In the genomic region with DNA sequence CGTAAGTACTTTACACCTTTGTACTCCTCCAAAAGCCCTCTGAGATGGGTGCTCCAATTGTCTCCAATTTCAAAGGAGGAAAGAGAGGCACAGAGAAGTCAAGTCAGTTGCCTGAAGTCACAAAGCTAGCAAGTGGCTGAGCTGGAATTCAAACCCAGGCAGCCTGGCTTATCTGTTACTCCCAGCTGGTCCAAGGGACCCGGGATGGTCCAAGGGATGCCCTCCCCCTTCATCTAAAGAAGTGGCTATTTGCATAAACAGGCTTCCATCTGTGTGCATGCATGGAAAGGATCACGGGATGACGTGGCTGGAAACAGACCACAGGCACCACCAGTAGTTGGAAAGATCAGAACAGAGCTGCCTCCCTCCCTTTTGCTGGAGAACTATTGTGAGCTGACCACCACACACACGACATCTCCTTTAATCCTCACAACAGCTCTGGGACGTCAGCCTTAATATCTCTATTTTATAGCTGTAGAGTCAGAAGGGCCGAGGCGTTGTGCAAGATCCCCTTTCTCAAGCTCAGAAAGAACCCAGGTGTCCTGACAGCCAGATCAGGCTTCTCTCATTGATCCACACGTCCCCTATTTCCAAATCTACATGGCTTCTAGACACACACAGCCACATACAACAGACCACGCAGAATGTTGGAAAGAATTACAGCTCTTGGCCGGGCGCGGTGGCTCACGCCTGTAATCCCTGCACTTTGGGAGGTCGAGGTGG, we compare ENCODE assay signal across 1 cellular context.
A peak's percentile ranks its signal among the peaks of the same experiment; 100 is the strongest.
TF ChIP-seq lines count a peak whose summit lies in the region.

No MANE protein-coding gene starts in this region.

TF ChIP-seq in K562, 482 proteins besides CTCF, POLR2A, EP300 and RAD21 (continued from another document and continues in another):
- TF ChIP-seq ZBTB43 (CRISPR knock-in tag; IDR thresholded peaks at IDR 0.05) (no peak), ZNF583 (CRISPR knock-in tag; IDR thresholded peaks at IDR 0.05) (no peak), GATA2 (CRISPR knock-in tag; IDR thresholded peaks at IDR 0.05) (peak; percentile 66; the same call in 1 of the 2 replicates), FOXK1 (CRISPR knock-in tag; IDR thresholded peaks at IDR 0.05; ENCODE audit: borderline replicate concordance) (no peak), YY1 (IDR thresholded peaks at IDR 0.05; ENCODE audit: borderline replicate concordance in 1 of 3, control insufficient read depth in 1 of 3, extremely low read depth in 1 of 3, insufficient read depth in 3 of 3, insufficient read length in 1 of 3, insufficient replicate concordance in 2 of 3, low read depth in 1 of 3, low read length in 2 of 3) (no peak), ZNF12 (CRISPR knock-in tag; IDR thresholded peaks at IDR 0.05) (no peak), RBM25 (IDR thresholded peaks at IDR 0.05; ENCODE audit: low read depth, low read length, severe bottlenecking) (peak; percentile 80), CREM (IDR thresholded peaks at IDR 0.05; ENCODE audit: low read depth) (0 out of 2 replicates have a peak, but pooled peaks have one; percentile 51), ILK (tag; IDR thresholded peaks at IDR 0.05; ENCODE audit: borderline replicate concordance, low read depth) (no peak), BRD9 (IDR thresholded peaks at IDR 0.05; ENCODE audit: low read depth, partially characterized antibody) (peak; percentile 30), ZBTB7A (IDR thresholded peaks at IDR 0.05; ENCODE audit: borderline replicate concordance, control insufficient read depth, low read depth, low read length) (no peak), ZNF121 (CRISPR knock-in tag; conservative IDR thresholded peaks at IDR 0.05) (no peak), RCOR1 (IDR thresholded peaks at IDR 0.05; ENCODE audit: borderline replicate concordance in 1 of 2, low read depth in 2 of 2, low read length in 2 of 2) (peak in 1 of 2 experiments; percentile 32; a peak in 1 of 4 replicates), FOXP1 (CRISPR knock-in tag; IDR thresholded peaks at IDR 0.05) (no peak), SMARCA5 (IDR thresholded peaks at IDR 0.05) (peak; percentile 73; the same call in 1 of the 2 replicates), HDAC6 (IDR thresholded peaks at IDR 0.05; ENCODE audit: low read depth, low read length) (no peak), KLF10 (CRISPR knock-in tag; IDR thresholded peaks at IDR 0.05) (no peak), USF2 (CRISPR knock-in tag; IDR thresholded peaks at IDR 0.05) (no peak), ZNF253 (CRISPR knock-in tag; conservative IDR thresholded peaks at IDR 0.05) (no peak), CEBPB (tag; IDR thresholded peaks at IDR 0.05) (peak; percentile 42), PHF8 (IDR thresholded peaks at IDR 0.05; ENCODE audit: borderline replicate concordance, low read length) (no peak), PTBP1 (IDR thresholded peaks at IDR 0.05; ENCODE audit: low read depth, low read length) (no peak), ZNF449 (CRISPR knock-in tag; IDR thresholded peaks at IDR 0.05) (no peak), ARID1B (IDR thresholded peaks at IDR 0.05) (peak; percentile 83), ZBTB1 (CRISPR knock-in tag; IDR thresholded peaks at IDR 0.05; ENCODE audit: borderline replicate concordance, low read depth) (no peak), CCNT2 (IDR thresholded peaks at IDR 0.05; ENCODE audit: borderline replicate concordance, extremely low read depth, insufficient read length, low read depth, low read length) (no peak), ZNF232 (CRISPR knock-in tag; IDR thresholded peaks at IDR 0.05) (no peak), HOXB6 (CRISPR knock-in tag; IDR thresholded peaks at IDR 0.05; ENCODE audit: borderline replicate concordance) (no peak), KDM1A (IDR thresholded peaks at IDR 0.05) (peak; percentile 74 to 81), HDAC3 (IDR thresholded peaks at IDR 0.05; ENCODE audit: borderline replicate concordance, partially characterized antibody) (no peak), NR0B1 (IDR thresholded peaks at IDR 0.05; ENCODE audit: partially characterized antibody) (no peak), ZNF24 (IDR thresholded peaks at IDR 0.05) (no peak), MITF (IDR thresholded peaks at IDR 0.05) (no peak), ATF7 (IDR thresholded peaks at IDR 0.05) (peak; percentile 28; the same call in 1 of the 2 replicates)
- TF ChIP-seq, protein P1, sequence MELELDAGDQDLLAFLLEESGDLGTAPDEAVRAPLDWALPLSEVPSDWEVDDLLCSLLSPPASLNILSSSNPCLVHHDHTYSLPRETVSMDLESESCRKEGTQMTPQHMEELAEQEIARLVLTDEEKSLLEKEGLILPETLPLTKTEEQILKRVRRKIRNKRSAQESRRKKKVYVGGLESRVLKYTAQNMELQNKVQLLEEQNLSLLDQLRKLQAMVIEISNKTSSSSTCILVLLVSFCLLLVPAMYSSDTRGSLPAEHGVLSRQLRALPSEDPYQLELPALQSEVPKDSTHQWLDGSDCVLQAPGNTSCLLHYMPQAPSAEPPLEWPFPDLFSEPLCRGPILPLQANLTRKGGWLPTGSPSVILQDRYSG (tag; conservative IDR thresholded peaks at IDR 0.05; ENCODE audit: low read depth), result 0 out of 2 replicates have a peak, but pooled peaks have one; percentile 35
- TF ChIP-seq, protein P2, sequence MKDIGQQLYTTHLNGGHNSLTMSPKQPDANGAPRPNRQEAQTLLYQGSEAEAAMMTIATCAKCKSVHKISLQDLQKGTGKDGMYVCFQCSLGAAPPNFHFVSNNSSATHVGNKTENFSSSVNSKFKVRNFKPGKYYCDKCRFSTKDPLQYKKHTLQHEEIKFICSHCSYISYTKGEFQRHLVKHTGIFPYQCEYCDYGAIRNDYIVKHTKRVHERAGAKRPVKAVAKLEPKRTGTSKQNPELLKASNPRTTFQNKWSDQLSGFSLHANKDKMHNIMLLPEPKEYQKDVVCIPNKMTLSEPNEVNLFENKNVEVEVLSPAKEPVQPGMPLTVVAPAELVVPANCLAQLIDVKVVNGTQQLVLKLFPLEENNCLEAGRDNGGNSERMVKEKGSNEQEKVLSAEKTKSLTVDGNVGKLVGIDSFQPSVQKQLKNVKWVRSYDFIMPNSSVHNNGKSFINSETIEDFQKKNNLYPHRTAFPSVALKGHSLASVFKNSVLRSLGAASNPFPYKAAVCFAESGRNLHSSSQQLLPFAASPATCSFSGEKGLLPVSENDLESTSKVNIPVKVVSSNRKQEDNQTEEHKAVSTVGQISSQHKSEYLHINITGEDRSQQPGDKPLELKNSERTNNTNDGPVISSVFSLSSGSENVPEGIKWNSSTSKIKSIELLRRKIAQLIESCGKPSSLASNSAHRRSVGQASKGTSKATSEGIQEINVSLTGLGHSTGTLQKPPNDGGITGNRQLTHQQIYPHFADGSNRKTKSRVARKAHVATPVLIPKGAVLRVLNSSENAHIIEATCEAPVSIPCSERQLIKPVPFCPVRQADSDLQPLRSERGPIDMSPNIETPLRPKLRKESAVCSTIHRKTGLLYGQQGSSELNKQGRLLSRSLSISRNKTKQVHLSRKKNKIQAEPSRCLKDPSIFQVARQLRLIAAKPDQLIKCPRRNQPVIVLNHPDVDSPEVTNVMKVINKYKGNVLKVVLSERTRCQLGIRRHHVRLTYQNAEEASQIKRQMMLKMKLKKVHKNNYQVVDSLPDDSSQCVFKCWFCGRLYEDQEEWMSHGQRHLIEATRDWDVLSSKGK (CRISPR knock-in tag; IDR thresholded peaks at IDR 0.05), result no peak
- TF ChIP-seq, protein P3, sequence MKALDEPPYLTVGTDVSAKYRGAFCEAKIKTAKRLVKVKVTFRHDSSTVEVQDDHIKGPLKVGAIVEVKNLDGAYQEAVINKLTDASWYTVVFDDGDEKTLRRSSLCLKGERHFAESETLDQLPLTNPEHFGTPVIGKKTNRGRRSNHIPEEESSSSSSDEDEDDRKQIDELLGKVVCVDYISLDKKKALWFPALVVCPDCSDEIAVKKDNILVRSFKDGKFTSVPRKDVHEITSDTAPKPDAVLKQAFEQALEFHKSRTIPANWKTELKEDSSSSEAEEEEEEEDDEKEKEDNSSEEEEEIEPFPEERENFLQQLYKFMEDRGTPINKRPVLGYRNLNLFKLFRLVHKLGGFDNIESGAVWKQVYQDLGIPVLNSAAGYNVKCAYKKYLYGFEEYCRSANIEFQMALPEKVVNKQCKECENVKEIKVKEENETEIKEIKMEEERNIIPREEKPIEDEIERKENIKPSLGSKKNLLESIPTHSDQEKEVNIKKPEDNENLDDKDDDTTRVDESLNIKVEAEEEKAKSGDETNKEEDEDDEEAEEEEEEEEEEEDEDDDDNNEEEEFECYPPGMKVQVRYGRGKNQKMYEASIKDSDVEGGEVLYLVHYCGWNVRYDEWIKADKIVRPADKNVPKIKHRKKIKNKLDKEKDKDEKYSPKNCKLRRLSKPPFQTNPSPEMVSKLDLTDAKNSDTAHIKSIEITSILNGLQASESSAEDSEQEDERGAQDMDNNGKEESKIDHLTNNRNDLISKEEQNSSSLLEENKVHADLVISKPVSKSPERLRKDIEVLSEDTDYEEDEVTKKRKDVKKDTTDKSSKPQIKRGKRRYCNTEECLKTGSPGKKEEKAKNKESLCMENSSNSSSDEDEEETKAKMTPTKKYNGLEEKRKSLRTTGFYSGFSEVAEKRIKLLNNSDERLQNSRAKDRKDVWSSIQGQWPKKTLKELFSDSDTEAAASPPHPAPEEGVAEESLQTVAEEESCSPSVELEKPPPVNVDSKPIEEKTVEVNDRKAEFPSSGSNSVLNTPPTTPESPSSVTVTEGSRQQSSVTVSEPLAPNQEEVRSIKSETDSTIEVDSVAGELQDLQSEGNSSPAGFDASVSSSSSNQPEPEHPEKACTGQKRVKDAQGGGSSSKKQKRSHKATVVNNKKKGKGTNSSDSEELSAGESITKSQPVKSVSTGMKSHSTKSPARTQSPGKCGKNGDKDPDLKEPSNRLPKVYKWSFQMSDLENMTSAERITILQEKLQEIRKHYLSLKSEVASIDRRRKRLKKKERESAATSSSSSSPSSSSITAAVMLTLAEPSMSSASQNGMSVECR (CRISPR knock-in tag; IDR thresholded peaks at IDR 0.05), result no peak
- TF ChIP-seq, protein P4, sequence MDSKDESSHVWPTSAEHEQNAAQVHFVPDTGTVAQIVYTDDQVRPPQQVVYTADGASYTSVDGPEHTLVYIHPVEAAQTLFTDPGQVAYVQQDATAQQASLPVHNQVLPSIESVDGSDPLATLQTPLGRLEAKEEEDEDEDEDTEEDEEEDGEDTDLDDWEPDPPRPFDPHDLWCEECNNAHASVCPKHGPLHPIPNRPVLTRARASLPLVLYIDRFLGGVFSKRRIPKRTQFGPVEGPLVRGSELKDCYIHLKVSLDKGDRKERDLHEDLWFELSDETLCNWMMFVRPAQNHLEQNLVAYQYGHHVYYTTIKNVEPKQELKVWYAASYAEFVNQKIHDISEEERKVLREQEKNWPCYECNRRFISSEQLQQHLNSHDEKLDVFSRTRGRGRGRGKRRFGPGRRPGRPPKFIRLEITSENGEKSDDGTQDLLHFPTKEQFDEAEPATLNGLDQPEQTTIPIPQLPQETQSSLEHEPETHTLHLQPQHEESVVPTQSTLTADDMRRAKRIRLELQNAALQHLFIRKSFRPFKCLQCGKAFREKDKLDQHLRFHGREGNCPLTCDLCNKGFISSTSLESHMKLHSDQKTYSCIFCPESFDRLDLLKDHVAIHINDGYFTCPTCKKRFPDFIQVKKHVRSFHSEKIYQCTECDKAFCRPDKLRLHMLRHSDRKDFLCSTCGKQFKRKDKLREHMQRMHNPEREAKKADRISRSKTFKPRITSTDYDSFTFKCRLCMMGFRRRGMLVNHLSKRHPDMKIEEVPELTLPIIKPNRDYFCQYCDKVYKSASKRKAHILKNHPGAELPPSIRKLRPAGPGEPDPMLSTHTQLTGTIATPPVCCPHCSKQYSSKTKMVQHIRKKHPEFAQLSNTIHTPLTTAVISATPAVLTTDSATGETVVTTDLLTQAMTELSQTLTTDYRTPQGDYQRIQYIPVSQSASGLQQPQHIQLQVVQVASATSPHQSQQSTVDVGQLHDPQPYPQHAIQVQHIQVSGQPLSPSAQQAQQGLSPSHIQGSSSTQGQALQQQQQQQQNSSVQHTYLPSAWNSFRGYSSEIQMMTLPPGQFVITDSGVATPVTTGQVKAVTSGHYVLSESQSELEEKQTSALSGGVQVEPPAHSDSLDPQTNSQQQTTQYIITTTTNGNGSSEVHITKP (IDR thresholded peaks at IDR 0.05; ENCODE audit: partially characterized antibody), result peak; percentile 11
